In the genomic region with DNA sequence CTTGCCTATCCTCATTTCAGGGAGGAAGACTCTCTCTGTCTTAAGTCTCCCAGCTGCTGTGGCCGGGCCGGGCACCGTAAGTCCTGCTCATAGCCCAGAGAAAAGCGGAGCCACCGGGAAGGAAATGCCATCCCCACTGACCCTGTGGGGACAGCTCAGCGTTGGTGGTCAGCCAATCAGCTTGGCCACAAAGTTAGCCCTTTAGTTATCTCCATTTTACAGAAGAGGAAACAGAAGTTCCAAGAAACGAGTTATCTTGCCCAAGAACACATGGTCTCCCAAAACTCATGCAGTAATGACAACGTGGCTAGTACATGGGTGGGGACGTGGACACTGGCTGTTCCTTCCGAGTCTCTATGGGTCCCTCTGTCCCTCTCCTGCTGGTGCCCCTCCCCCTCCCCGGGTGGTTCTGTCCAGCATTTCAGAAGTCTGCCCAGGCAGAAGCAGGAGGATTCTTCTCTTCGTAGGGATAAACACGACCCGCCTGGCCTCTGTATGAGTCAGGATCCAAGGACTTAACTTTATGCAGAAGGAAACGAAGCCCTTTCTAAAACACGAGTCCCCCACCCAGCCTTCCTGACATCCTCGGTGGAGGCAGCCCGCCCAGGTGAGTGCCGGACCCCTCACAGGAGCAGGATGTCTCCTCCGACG, we compare ENCODE assay signal across 1 cellular context.
TF ChIP-seq lines count a peak whose summit lies in the region.

No MANE protein-coding gene starts in this region.

TF ChIP-seq in K562, 482 proteins besides CTCF, POLR2A, EP300 and RAD21 (continued from another document):
- TF ChIP-seq, protein P1, sequence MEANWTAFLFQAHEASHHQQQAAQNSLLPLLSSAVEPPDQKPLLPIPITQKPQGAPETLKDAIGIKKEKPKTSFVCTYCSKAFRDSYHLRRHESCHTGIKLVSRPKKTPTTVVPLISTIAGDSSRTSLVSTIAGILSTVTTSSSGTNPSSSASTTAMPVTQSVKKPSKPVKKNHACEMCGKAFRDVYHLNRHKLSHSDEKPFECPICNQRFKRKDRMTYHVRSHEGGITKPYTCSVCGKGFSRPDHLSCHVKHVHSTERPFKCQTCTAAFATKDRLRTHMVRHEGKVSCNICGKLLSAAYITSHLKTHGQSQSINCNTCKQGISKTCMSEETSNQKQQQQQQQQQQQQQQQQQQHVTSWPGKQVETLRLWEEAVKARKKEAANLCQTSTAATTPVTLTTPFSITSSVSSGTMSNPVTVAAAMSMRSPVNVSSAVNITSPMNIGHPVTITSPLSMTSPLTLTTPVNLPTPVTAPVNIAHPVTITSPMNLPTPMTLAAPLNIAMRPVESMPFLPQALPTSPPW (CRISPR knock-in tag; IDR thresholded peaks at IDR 0.05) = peak; percentile 88
- TF ChIP-seq MEIS2 (IDR thresholded peaks at IDR 0.05; ENCODE audit: partially characterized antibody) (peak; percentile 23), SNRNP70 (optimal IDR thresholded peaks at IDR 0.05; ENCODE audit: low read depth, low read length) (no peak), RBM15 (IDR thresholded peaks at IDR 0.05; ENCODE audit: insufficient read depth, low read length) (no peak), POLR2AphosphoS5 (IDR thresholded peaks at IDR 0.05; ENCODE audit: control insufficient read depth, insufficient read depth, low read depth, low read length) (peak; percentile 70)
- TF ChIP-seq, protein P2, sequence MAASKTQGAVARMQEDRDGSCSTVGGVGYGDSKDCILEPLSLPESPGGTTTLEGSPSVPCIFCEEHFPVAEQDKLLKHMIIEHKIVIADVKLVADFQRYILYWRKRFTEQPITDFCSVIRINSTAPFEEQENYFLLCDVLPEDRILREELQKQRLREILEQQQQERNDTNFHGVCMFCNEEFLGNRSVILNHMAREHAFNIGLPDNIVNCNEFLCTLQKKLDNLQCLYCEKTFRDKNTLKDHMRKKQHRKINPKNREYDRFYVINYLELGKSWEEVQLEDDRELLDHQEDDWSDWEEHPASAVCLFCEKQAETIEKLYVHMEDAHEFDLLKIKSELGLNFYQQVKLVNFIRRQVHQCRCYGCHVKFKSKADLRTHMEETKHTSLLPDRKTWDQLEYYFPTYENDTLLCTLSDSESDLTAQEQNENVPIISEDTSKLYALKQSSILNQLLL (CRISPR knock-in tag; IDR thresholded peaks at IDR 0.05; ENCODE audit: borderline replicate concordance) = no peak
